ENCODE assay signal across 1 cellular context in the genomic region with DNA sequence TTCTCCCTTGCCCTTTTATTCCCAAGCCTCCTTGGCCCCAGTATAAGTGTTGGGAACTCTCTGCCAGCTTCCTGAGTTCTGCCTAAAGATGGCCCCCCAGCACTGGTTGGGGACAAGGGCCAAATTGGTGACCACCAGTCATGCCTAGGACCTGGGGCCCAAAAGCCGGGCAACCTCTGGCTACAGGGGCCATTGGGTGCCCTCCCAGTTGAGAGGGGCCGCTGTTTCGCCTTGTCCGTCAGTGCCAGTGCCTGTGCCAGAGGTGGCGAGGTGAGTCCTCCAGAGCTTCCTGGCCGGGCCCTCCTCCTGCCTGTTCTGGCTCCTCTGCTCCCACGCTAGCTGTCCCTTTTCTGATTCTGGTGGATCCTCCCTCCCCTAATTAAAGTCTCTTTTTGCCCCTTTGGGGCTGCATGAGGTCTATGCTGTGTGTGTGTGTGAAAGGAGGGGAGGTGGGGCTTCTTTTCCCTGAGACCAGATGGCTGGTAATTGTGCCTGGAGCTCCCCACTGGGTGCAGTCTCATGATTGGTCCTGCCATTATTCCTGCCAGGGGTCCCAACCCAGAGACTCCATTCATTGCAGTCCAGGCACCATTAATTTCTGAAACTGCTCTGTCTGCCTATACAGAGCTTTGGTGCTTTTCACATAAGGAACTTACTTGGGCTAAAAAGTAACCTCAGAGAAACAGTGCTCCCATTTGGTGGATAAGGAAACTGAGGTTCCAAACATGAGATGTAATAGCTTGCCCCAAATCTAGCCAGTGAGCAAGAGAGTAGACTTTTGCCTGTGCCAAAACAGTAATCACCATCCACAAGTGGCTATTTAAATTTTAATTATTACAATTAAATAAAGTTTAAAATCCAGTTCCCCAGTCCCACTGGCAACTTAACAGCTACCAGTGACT.
TF ChIP-seq lines count a peak whose summit lies in the region.

No MANE protein-coding gene starts in this region.

TF ChIP-seq in endothelial cell of umbilical vein, 7 proteins besides CTCF, POLR2A, EP300 and RAD21:
- TF ChIP-seq MYC (IDR thresholded peaks at IDR 0.05; ENCODE audit: low read depth, low read length) = no peak
- TF ChIP-seq JUN (IDR thresholded peaks at IDR 0.05; ENCODE audit: borderline replicate concordance, insufficient read depth, insufficient read length, low read depth) = no peak
- no peak for TF ChIP-seq EZH2 (IDR thresholded peaks at IDR 0.05; ENCODE audit: borderline replicate concordance, low read depth, low read length, severe bottlenecking)
